In genomic region chr7:157138101-157138423, GRCh38 we compare ENCODE assay signal across 8 cellular contexts. TPM values are rescaled to one million over a fixed set of nuclear protein-coding genes. Genes with fewer than 3 reads are reported as not detected.
DNase-seq lines count a peak whose midpoint lies in the region; ATAC-seq and TF ChIP-seq lines count a peak whose summit lies in the region.

No MANE protein-coding gene starts in this region.

- H3K4me1 ChIP-seq in Karpas-422 (ENCODE audit: low read length) (peaks cover 25% of the 10 kb centered on the region), duodenal mucosa (ENCODE audit: control insufficient read depth in 1 of 2, insufficient read depth in 2 of 2, low read length in 2 of 2) (peaks cover 23% of the 10 kb centered on the region in 2 donors)

- H3K36me3 ChIP-seq in Karpas-422 (ENCODE audit: insufficient read depth, low read length), result peaks cover 21% of the 10 kb centered on the region; the same call in 1 of the 2 replicates
- peaks cover 0 to 11% of the 10 kb centered on the region in 2 donors for H3K36me3 ChIP-seq in duodenal mucosa (ENCODE audit: control insufficient read depth in 1 of 2, insufficient read depth in 2 of 2, low read length in 2 of 2)
- H3K36me3 ChIP-seq in neural cell (ENCODE audit: insufficient read depth, low read length), result no peaks in the 10 kb centered on the region

- peaks cover 0 to 2% (median 0%) of the 10 kb centered on the region in 7 donors for H3K9me3 Mint-ChIP-seq in CD14-positive monocyte

- TF ChIP-seq RAD21 in neural cell (conservative IDR thresholded peaks at IDR 0.05), result no peak

- H3K4me3 Mint-ChIP-seq in CD14-positive monocyte, result peak overlapping the region; percentile 73 to 74

- TF ChIP-seq CTCF in CD14-positive monocyte (IDR thresholded peaks at IDR 0.05) (no peak), neural cell (IDR thresholded peaks at IDR 0.05; ENCODE audit: poor library complexity, severe bottlenecking) (no peak)

- H3K27me3 ChIP-seq in Karpas-422 (ENCODE audit: low read length), result no peaks in the 10 kb centered on the region
- no peaks in the 10 kb centered on the region for H3K27me3 ChIP-seq in duodenal mucosa (ENCODE audit: control insufficient read depth in 1 of 2, insufficient read depth in 2 of 2, low read length in 2 of 2)
- H3K27me3 ChIP-seq in neural cell (ENCODE audit: insufficient read depth, low read depth, low read length), result no peaks in the 10 kb centered on the region

- H3K9me3 ChIP-seq in Karpas-422 (ENCODE audit: low read length) (no peaks in the 10 kb centered on the region), duodenal mucosa (ENCODE audit: control insufficient read depth in 1 of 2, low read length in 2 of 2) (no peaks in the 10 kb centered on the region), neural cell (ENCODE audit: low read length) (no peaks in the 10 kb centered on the region)

- ATAC-seq in HG02610 (IDR thresholded peaks at IDR 0.05; ENCODE audit: unreplicated experiment), result no peak

- peaks cover 37% of the 10 kb centered on the region for H3K4me1 Mint-ChIP-seq in CD14-positive monocyte

- peak overlapping the region; percentile 50; the same call in 1 of the 2 replicates for H3K27ac ChIP-seq in Karpas-422 (ENCODE audit: low read length)
- H3K27ac ChIP-seq in duodenal mucosa (ENCODE audit: low read depth, low read length), result peak overlapping the region; percentile 88
- peak overlapping the region; percentile 92 for H3K27ac ChIP-seq in neural cell (ENCODE audit: low read length)

- H4K20me1 ChIP-seq in Karpas-422 (ENCODE audit: insufficient read depth, low read depth, low read length) (peaks cover 35% of the 10 kb centered on the region), neural cell (ENCODE audit: insufficient read depth) (no peaks in the 10 kb centered on the region)

- peak overlapping the region; percentile 66 for H3K4me3 ChIP-seq in Karpas-422 (ENCODE audit: low read length)
- H3K4me3 ChIP-seq in duodenal mucosa (ENCODE audit: low read depth in 1 of 2, low read length in 2 of 2), result peak overlapping the region; percentile 73 to 75
- H3K4me3 ChIP-seq in neural cell (ENCODE audit: low read length), result peak overlapping the region; percentile 70

- intact Hi-C loops in CD14-positive monocyte (cut with micrococcal nuclease), result loop anchor here in 1 of 2 donors (5.0 to 10.0 kb wide), 2 partner anchors 186 to 717 kb away; no protein-coding TSS in a partner anchor

- no peaks in the 10 kb centered on the region for H3F3A ChIP-seq in neural cell (ENCODE audit: insufficient read depth, low read length, poor library complexity, severe bottlenecking)

- H3K4me2 ChIP-seq in Karpas-422 (ENCODE audit: low read depth, low read length, poor library complexity, severe bottlenecking) (peak overlapping the region; percentile 75), neural cell (ENCODE audit: low read length) (peak overlapping the region; percentile 56)

- peak overlapping the region; percentile 86 for H2AFZ ChIP-seq in Karpas-422 (ENCODE audit: low read length)
- H2AFZ ChIP-seq in neural cell (ENCODE audit: low read depth, low read length), result peak overlapping the region; percentile 81

- TF ChIP-seq EP300 in neural cell (conservative IDR thresholded peaks at IDR 0.05; ENCODE audit: poor library complexity, severe bottlenecking), result no peak

- H3K27me3 Mint-ChIP-seq in CD14-positive monocyte (ENCODE audit: low read depth in 3 of 3), result peaks cover 0 to 2% (median 0%) of the 10 kb centered on the region in 3 donors

- H3K79me2 ChIP-seq in Karpas-422 (ENCODE audit: low read length) (peaks cover 40% of the 10 kb centered on the region), neural cell (replicated peaks; ENCODE audit: insufficient read depth, low read length) (peaks cover 36% of the 10 kb centered on the region)

- no peak for DNase-seq in CD14-positive monocyte (ENCODE audit: low spot score)
- no peak for DNase-seq in Karpas-422
- DNase-seq in activated effector memory CD4-positive, alpha-beta T cell treated with anti-CD3 and anti-CD28 coated beads, Interleukin-2, amount 50 U/mL, for 16 hours, result no peak
- DNase-seq in stimulated activated CD4-positive, alpha-beta T cell treated with anti-CD3 and anti-CD28 coated beads, Interleukin-15, amount 100 ng/mL, for 24 hours, result no peak
- no peak for DNase-seq in iPS-NIHi7 (ENCODE audit: extremely low spot score)

- H3K9me2 ChIP-seq in Karpas-422 (replicated peaks; ENCODE audit: insufficient read depth, low read length), result no peaks in the 10 kb centered on the region
- no peaks in the 10 kb centered on the region for H3K9me2 ChIP-seq in neural cell (ENCODE audit: insufficient read depth, low read length)

- peak overlapping the region; percentile 74 to 88 (median 84) for H3K27ac Mint-ChIP-seq in CD14-positive monocyte

- H3K36me3 Mint-ChIP-seq in CD14-positive monocyte, result peaks cover 8 to 16% of the 10 kb centered on the region in 2 donors

- H3K9ac ChIP-seq in Karpas-422 (ENCODE audit: low read length) (peak overlapping the region; percentile 63), duodenal mucosa (ENCODE audit: low read depth in 1 of 2, low read length in 2 of 2) (peak overlapping the region; percentile 8 to 72), neural cell (ENCODE audit: low read length) (peak overlapping the region; percentile 73)

TF ChIP-seq in neural cell, 6 proteins besides CTCF, POLR2A, EP300 and RAD21:
- TF ChIP-seq EZH2 (IDR thresholded peaks at IDR 0.05; ENCODE audit: borderline replicate concordance, insufficient read depth, low read length, poor library complexity, severe bottlenecking), result no peak
- no peak for TF ChIP-seq POLR2AphosphoS5 (IDR thresholded peaks at IDR 0.05)
- no peak for TF ChIP-seq TAF1 (IDR thresholded peaks at IDR 0.05; ENCODE audit: low read depth)
- TF ChIP-seq REST (IDR thresholded peaks at IDR 0.05; ENCODE audit: borderline replicate concordance), result no peak
- TF ChIP-seq MXI1 (conservative IDR thresholded peaks at IDR 0.05; ENCODE audit: poor library complexity, severe bottlenecking), result no peak
- no peak for TF ChIP-seq SMC3 (conservative IDR thresholded peaks at IDR 0.05; ENCODE audit: poor library complexity)
TF ChIP-seq in neural cell: peak in this region for 0.

RNA-seq across cellular contexts. Expression of gene UBE3C, which starts 0.7 kb away (rescaled TPM):
- 10 to 100 TPM; 19.5 to 24.3 TPM for polyA plus RNA-seq in CD14-positive monocyte
- total RNA-seq in Karpas-422 (2014; rRNA removed; shearing (Covaris generic); ENCODE audit: low replicate concordance), result 55.2 and 84.8 TPM in 2 replicates
- 39.0 and 46.3 TPM in 2 replicates for polyA plus RNA-seq in neural cell
- 86.9 and 93.7 TPM in 2 replicates for polyA minus RNA-seq in neural cell
